ENCODE assay signal across 19 cellular contexts in genomic region chr3:71436337-71436736, GRCh38.
DNase-seq lines count a peak whose midpoint lies in the region; ATAC-seq and TF ChIP-seq lines count a peak whose summit lies in the region.
"Had no signal": no experiment of that assay in that cellular context is flagged by ENCODE, and none has a peak within 500 bp of the region (broad histone marks: within the 10 kb centered on the region; RNA-seq: fewer than 3 reads in every experiment).

No MANE protein-coding gene starts in this region.

- H3K36me3 ChIP-seq in RWPE2 (ENCODE audit: low read depth): peaks cover 6% of the 10 kb centered on the region; the same call in 1 of the 2 replicates
- no peaks in the 10 kb centered on the region for H3K36me3 ChIP-seq in effector memory CD4-positive, alpha-beta T cell (ENCODE audit: control insufficient read depth, insufficient read depth, low read length)
- H3K36me3 ChIP-seq: gastroesophageal sphincter, left ventricle myocardium inferior, transverse colon had no signal

- H3K4me3 ChIP-seq in RWPE2 (ENCODE audit: severe bottlenecking): no peak overlapping the region
- no peak overlapping the region for H3K4me3 ChIP-seq in effector memory CD4-positive, alpha-beta T cell (ENCODE audit: insufficient read depth, low read depth, low read length, poor library complexity, severe bottlenecking)
- H3K4me3 ChIP-seq: gastroesophageal sphincter, left ventricle myocardium inferior, transverse colon had no signal

- H3K4me1 ChIP-seq in RWPE2 (ENCODE audit: insufficient read depth, poor library complexity, severe bottlenecking): peaks cover 54% of the 10 kb centered on the region
- H3K4me1 ChIP-seq in effector memory CD4-positive, alpha-beta T cell (ENCODE audit: control insufficient read depth, insufficient read depth, low read length, poor library complexity, severe bottlenecking): peaks cover 65% of the 10 kb centered on the region

- H3K9me3 Mint-ChIP-seq in activated naive CD4-positive, alpha-beta T cell treated with anti-CD3 and anti-CD28 coated beads, Interleukin-2, amount 50 U/mL, for 24 hours: no peaks in the 10 kb centered on the region
- H3K9me3 Mint-ChIP-seq in activated naive CD4-positive, alpha-beta T cell treated with anti-CD3 and anti-CD28 coated beads, Interleukin-2, amount 10 ng/mL, durations not matched to agents 7 days and 5 days: peaks cover 4% of the 10 kb centered on the region
- peaks cover 0 to 2% (median 0%) of the 10 kb centered on the region in 7 donors for H3K9me3 Mint-ChIP-seq in naive B cell

- H3K4me3 Mint-ChIP-seq in activated naive CD4-positive, alpha-beta T cell treated with anti-CD3 and anti-CD28 coated beads, Interleukin-2, amount 50 U/mL, for 24 hours: peak overlapping the region; percentile 38
- H3K4me3 Mint-ChIP-seq in activated naive CD4-positive, alpha-beta T cell treated with anti-CD3 and anti-CD28 coated beads, Interleukin-2, amount 10 ng/mL, durations not matched to agents 7 days and 5 days: no peak overlapping the region
- peak overlapping the region in 1 of 8 donors; percentile 15 for H3K4me3 Mint-ChIP-seq in naive B cell

- peak; percentile 37; the same call in 1 of the 3 replicates for ATAC-seq in RWPE2 (ENCODE audit: low read depth)
- no peak for ATAC-seq in naive B cell (ENCODE audit: low read depth in 2 of 2)
- ATAC-seq in HG02970 (IDR thresholded peaks at IDR 0.05; ENCODE audit: low FRiP score, unreplicated experiment): no peak
- no peak for ATAC-seq in HG03108 (IDR thresholded peaks at IDR 0.05; ENCODE audit: unreplicated experiment)
- ATAC-seq: gastroesophageal sphincter had no signal

- DNase-seq in activated naive CD4-positive, alpha-beta T cell treated with anti-CD3 and anti-CD28 coated beads, Interleukin-2, amount 10 ng/mL, durations not matched to agents 7 days and 5 days: no peak
- DNase-seq in RWPE2 (ENCODE audit: low spot score) (no peak), naive B cell (no peak), NCI-H187 treated with DMSO at 0.1 percent for 48 hours (lab: John Stamatoyannopoulos, UW) (no peak)
- no peak for DNase-seq in effector memory CD4-positive, alpha-beta T cell
- DNase-seq: activated CD4-positive, CD25-positive, alpha-beta regulatory T cell; activated effector memory CD4-positive, alpha-beta T cell treated with Interleukin-2 at 50 U/mL for 16 hours; left ventricle myocardium inferior; NCI-H2081 treated with DMSO at 0.1 percent for 48 hours; NCI-H510A treated with DMSO at 0.1 percent for 48 hours; posterior cingulate gyrus; SHP77 treated with DMSO at 0.1 percent for 48 hours; small intestine; T-helper 2 cell; transverse colon had no signal

- TF ChIP-seq CTCF in RWPE2 (IDR thresholded peaks at IDR 0.05; ENCODE audit: poor library complexity, severe bottlenecking): no peak

- H3K27me3 Mint-ChIP-seq in activated naive CD4-positive, alpha-beta T cell treated with anti-CD3 and anti-CD28 coated beads, Interleukin-2, amount 50 U/mL, for 24 hours: no peaks in the 10 kb centered on the region
- peaks cover 5% of the 10 kb centered on the region for H3K27me3 Mint-ChIP-seq in activated naive CD4-positive, alpha-beta T cell treated with anti-CD3 and anti-CD28 coated beads, Interleukin-2, amount 10 ng/mL, durations not matched to agents 7 days and 5 days
- H3K27me3 Mint-ChIP-seq in naive B cell: no peaks in the 10 kb centered on the region

- peaks cover 93% of the 10 kb centered on the region for H3K4me1 Mint-ChIP-seq in activated naive CD4-positive, alpha-beta T cell treated with anti-CD3 and anti-CD28 coated beads, Interleukin-2, amount 50 U/mL, for 24 hours
- H3K4me1 Mint-ChIP-seq in activated naive CD4-positive, alpha-beta T cell treated with anti-CD3 and anti-CD28 coated beads, Interleukin-2, amount 10 ng/mL, durations not matched to agents 7 days and 5 days: peaks cover 88% of the 10 kb centered on the region
- H3K4me1 Mint-ChIP-seq in naive B cell: peaks cover 62 to 88% (median 87%) of the 10 kb centered on the region in 3 donors

- H3K36me3 Mint-ChIP-seq in activated naive CD4-positive, alpha-beta T cell treated with anti-CD3 and anti-CD28 coated beads, Interleukin-2, amount 50 U/mL, for 24 hours: peaks cover 4% of the 10 kb centered on the region
- H3K36me3 Mint-ChIP-seq in activated naive CD4-positive, alpha-beta T cell treated with anti-CD3 and anti-CD28 coated beads, Interleukin-2, amount 10 ng/mL, durations not matched to agents 7 days and 5 days: peaks cover 30% of the 10 kb centered on the region
- H3K36me3 Mint-ChIP-seq in naive B cell: no peaks in the 10 kb centered on the region

- peak overlapping the region; percentile 73 for H3K27ac ChIP-seq in RWPE2 (ENCODE audit: poor library complexity, severe bottlenecking)
- H3K27ac ChIP-seq in effector memory CD4-positive, alpha-beta T cell (ENCODE audit: insufficient read depth, low read length, poor library complexity, severe bottlenecking): no peak overlapping the region
- H3K27ac ChIP-seq: gastroesophageal sphincter, left ventricle myocardium inferior, transverse colon had no signal

- CTCF ChIA-PET in activated naive CD4-positive, alpha-beta T cell treated with anti-CD3 and anti-CD28 coated beads, Interleukin-2, amount 10 ng/mL, durations not matched to agents 7 days and 5 days (lab: Charles Lee): no interaction called here

- no peaks in the 10 kb centered on the region for H3K27me3 ChIP-seq in RWPE2 (ENCODE audit: insufficient read depth, poor library complexity, severe bottlenecking)
- H3K27me3 ChIP-seq in effector memory CD4-positive, alpha-beta T cell (replicated peaks; ENCODE audit: control insufficient read depth, insufficient read depth, low read length, poor library complexity, severe bottlenecking): no peaks in the 10 kb centered on the region
- H3K27me3 ChIP-seq: gastroesophageal sphincter, transverse colon had no signal

- peak overlapping the region; percentile 89 for H3K27ac Mint-ChIP-seq in activated naive CD4-positive, alpha-beta T cell treated with anti-CD3 and anti-CD28 coated beads, Interleukin-2, amount 50 U/mL, for 24 hours
- H3K27ac Mint-ChIP-seq in activated naive CD4-positive, alpha-beta T cell treated with anti-CD3 and anti-CD28 coated beads, Interleukin-2, amount 10 ng/mL, durations not matched to agents 7 days and 5 days: no peak overlapping the region
- peak overlapping the region; percentile 30 to 80 (median 52) for H3K27ac Mint-ChIP-seq in naive B cell

- no peaks in the 10 kb centered on the region for H3K9me3 ChIP-seq in RWPE2 (ENCODE audit: severe bottlenecking)
- H3K9me3 ChIP-seq in effector memory CD4-positive, alpha-beta T cell (ENCODE audit: control insufficient read depth, low read length): no peaks in the 10 kb centered on the region
- H3K9me3 ChIP-seq: gastroesophageal sphincter, left ventricle myocardium inferior, transverse colon had no signal
